In genomic region chr19:38834104-38834490, GRCh38 we compare ENCODE assay signal across 15 cellular contexts. TPM values are rescaled to one million over a fixed set of nuclear protein-coding genes. Genes with fewer than 3 reads are reported as not detected.
A peak's percentile ranks its signal among the peaks of the same experiment; 100 is the strongest.
DNase-seq lines count a peak whose midpoint lies in the region; ATAC-seq and TF ChIP-seq lines count a peak whose summit lies in the region.
"Had no signal": no experiment of that assay in that cellular context is flagged by ENCODE, and none has a peak within 500 bp of the region (broad histone marks: within the 10 kb centered on the region; RNA-seq: fewer than 3 reads in every experiment).

No MANE protein-coding gene starts in this region.

- no peaks in the 10 kb centered on the region for H3K9me3 ChIP-seq in RWPE2 (ENCODE audit: severe bottlenecking)

- H3K27ac ChIP-seq in 22Rv1: peak overlapping the region; percentile 100
- peak overlapping the region; percentile 82 for H3K27ac ChIP-seq in RWPE2 (ENCODE audit: poor library complexity, severe bottlenecking)

- no peak for DNase-seq in RWPE2 (ENCODE audit: low spot score)
- no peak for DNase-seq in immature natural killer cell
- DNase-seq in NCI-H526 (lab: John Stamatoyannopoulos, UW): no peak
- DNase-seq: activated CD4-positive, alpha-beta T cell treated with anti-CD3 and anti-CD28 coated beads, Interleukin-2, amount 50 U/mL, for 1 hour; activated effector memory CD4-positive, alpha-beta T cell treated with anti-CD3 and anti-CD28 coated beads, Interleukin-2, amount 50 U/mL, for 16 hours; head of caudate nucleus; left cardiac atrium; NCI-H1092; NCI-H226; stimulated activated CD4-positive, alpha-beta T cell treated with anti-CD3 and anti-CD28 coated beads, Interleukin-2, amount 100 ng/mL, for 48 hours; T-cell had no signal

- peaks cover 7 to 11% (median 9%) of the 10 kb centered on the region in 3 donors for H3K27me3 Mint-ChIP-seq in immature natural killer cell (ENCODE audit: low read depth in 3 of 3)
- H3K27me3 Mint-ChIP-seq: T-cell had no signal

- H3K4me1 ChIP-seq in RWPE2 (ENCODE audit: insufficient read depth, poor library complexity, severe bottlenecking): peaks cover 36% of the 10 kb centered on the region

- TF ChIP-seq CTCF in 22Rv1 (IDR thresholded peaks at IDR 0.05) (no peak), RWPE2 (IDR thresholded peaks at IDR 0.05; ENCODE audit: poor library complexity, severe bottlenecking) (no peak)

- no peaks in the 10 kb centered on the region for H3K9me3 Mint-ChIP-seq in immature natural killer cell
- H3K9me3 Mint-ChIP-seq: T-cell had no signal

- H3K36me3 Mint-ChIP-seq in immature natural killer cell: peaks cover 10 to 35% (median 18%) of the 10 kb centered on the region in 3 donors

- H3K4me3 ChIP-seq in RWPE2 (ENCODE audit: severe bottlenecking): no peak overlapping the region

- ATAC-seq in RWPE2 (ENCODE audit: low read depth): no peak
- no peak for ATAC-seq in HG02884 (IDR thresholded peaks at IDR 0.05; ENCODE audit: unreplicated experiment)
- ATAC-seq in GM18505 (IDR thresholded peaks at IDR 0.05; ENCODE audit: unreplicated experiment): no peak
- ATAC-seq: left cardiac atrium, T-cell had no signal

- peaks cover 49% of the 10 kb centered on the region for H3K36me3 ChIP-seq in RWPE2 (ENCODE audit: low read depth)

- no peaks in the 10 kb centered on the region for H3K27me3 ChIP-seq in RWPE2 (ENCODE audit: insufficient read depth, poor library complexity, severe bottlenecking)

- H3K27ac Mint-ChIP-seq in immature natural killer cell: peak overlapping the region in 5 of 6 donors; percentile 34 to 70 (median 63)

- H3K4me3 Mint-ChIP-seq in immature natural killer cell: no peak overlapping the region
- H3K4me3 Mint-ChIP-seq: T-cell had no signal

- TF ChIP-seq POLR2A in GM18505 (IDR thresholded peaks at IDR 0.05; ENCODE audit: borderline replicate concordance, extremely low read depth, insufficient read depth, insufficient read length): no peak

- peaks cover 27 to 29% of the 10 kb centered on the region in 2 donors for H3K4me1 Mint-ChIP-seq in immature natural killer cell

RNA-seq across cellular contexts. Expression of gene ECH1, which starts 2.5 kb away (rescaled TPM):
- 100 to 1,000 TPM; 243 to 337 (median 327) TPM for polyA plus RNA-seq in immature natural killer cell

RNA-seq across cellular contexts. Expression of gene HNRNPL, which starts 15.7 kb away (rescaled TPM):
- 10 to 100 TPM; 16.8 to 89.6 (median 69.0) TPM for polyA plus RNA-seq in immature natural killer cell

RNA-seq across cellular contexts. Expression of gene LGALS4, which starts 21.4 kb away (rescaled TPM):
- not detected for polyA plus RNA-seq in immature natural killer cell

RNA-seq across cellular contexts. Expression of gene RINL, which starts 44.0 kb away (rescaled TPM):
- 10 to 100 TPM; 20.3 to 64.9 (median 47.3) TPM for polyA plus RNA-seq in immature natural killer cell

RNA-seq across cellular contexts. Expression of gene LGALS7B, which starts 45.1 kb away (rescaled TPM):
- polyA plus RNA-seq in immature natural killer cell: not detected
- polyA plus RNA-seq: AG04450 had no signal
